Comparison of ENCODE assay signal across 1 cellular context in the genomic region with DNA sequence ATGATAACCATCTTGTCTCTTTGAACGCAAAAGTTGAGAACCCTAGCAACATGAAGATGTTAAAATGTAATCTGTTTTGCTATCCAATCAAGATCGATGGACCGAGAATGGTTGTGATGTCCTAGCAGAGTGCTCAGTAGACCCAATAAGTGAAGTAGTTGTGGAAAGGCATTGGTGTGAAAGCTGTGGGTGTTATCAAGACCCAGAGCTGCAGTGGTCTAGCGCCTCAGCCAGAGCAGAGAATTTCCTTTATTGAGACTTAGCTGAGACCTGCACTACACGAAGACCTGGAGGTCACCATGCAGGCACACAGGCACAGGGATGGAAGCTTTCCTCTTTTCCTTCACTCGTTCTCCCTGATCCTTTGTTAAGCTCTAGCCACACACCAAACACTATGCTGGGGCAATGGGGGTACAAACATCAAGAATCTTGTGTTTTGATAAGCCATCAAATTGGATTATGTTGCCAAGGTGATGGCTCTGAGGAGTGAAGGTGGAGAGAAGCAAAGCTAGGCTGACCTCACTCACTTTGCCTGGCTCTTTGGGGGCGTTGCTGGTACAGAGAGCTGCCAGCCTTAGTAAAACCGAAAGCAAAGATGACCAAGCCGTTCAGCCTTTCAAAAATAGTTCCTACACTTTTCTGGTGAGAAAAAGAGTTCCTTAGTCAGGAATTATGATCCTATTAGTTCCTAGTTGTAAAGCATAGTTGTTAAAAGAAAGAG.
TF ChIP-seq lines count a peak whose summit lies in the region.

No MANE protein-coding gene starts in this region.

TF ChIP-seq in HepG2, 621 proteins besides CTCF, POLR2A, EP300 and RAD21:
- TF ChIP-seq RFX3 (CRISPR knock-in tag; IDR thresholded peaks at IDR 0.05) (no peak), TSC22D2 (CRISPR knock-in tag; IDR thresholded peaks at IDR 0.05; ENCODE audit: borderline replicate concordance) (no peak), SNAI1 (CRISPR knock-in tag; IDR thresholded peaks at IDR 0.05; ENCODE audit: borderline replicate concordance) (no peak), MTF1 (CRISPR knock-in tag; IDR thresholded peaks at IDR 0.05) (no peak), NAIF1 (CRISPR knock-in tag; IDR thresholded peaks at IDR 0.05; ENCODE audit: borderline replicate concordance) (no peak), MATR3 (CRISPR knock-in tag; IDR thresholded peaks at IDR 0.05) (no peak), ZSCAN22 (CRISPR knock-in tag; IDR thresholded peaks at IDR 0.05) (no peak), ZNF235 (CRISPR knock-in tag; IDR thresholded peaks at IDR 0.05; ENCODE audit: borderline replicate concordance) (no peak), ZNF510 (CRISPR knock-in tag; IDR thresholded peaks at IDR 0.05; ENCODE audit: low read depth) (no peak), PCBP2 (optimal IDR thresholded peaks at IDR 0.05; ENCODE audit: low read depth, low read length, poor library complexity, severe bottlenecking) (no peak), ZNF256 (CRISPR knock-in tag; conservative IDR thresholded peaks at IDR 0.05) (no peak), ELF1 (CRISPR knock-in tag; IDR thresholded peaks at IDR 0.05) (no peak), ZSCAN25 (CRISPR knock-in tag; IDR thresholded peaks at IDR 0.05) (no peak)
- TF ChIP-seq, protein P1, sequence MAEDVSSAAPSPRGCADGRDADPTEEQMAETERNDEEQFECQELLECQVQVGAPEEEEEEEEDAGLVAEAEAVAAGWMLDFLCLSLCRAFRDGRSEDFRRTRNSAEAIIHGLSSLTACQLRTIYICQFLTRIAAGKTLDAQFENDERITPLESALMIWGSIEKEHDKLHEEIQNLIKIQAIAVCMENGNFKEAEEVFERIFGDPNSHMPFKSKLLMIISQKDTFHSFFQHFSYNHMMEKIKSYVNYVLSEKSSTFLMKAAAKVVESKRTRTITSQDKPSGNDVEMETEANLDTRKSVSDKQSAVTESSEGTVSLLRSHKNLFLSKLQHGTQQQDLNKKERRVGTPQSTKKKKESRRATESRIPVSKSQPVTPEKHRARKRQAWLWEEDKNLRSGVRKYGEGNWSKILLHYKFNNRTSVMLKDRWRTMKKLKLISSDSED (CRISPR knock-in tag; IDR thresholded peaks at IDR 0.05) = no peak
- TF ChIP-seq, protein P2, sequence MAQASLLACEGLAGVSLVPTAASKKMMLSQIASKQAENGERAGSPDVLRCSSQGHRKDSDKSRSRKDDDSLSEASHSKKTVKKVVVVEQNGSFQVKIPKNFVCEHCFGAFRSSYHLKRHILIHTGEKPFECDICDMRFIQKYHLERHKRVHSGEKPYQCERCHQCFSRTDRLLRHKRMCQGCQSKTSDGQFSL (CRISPR knock-in tag; IDR thresholded peaks at IDR 0.05) = no peak
- TF ChIP-seq, protein P3, sequence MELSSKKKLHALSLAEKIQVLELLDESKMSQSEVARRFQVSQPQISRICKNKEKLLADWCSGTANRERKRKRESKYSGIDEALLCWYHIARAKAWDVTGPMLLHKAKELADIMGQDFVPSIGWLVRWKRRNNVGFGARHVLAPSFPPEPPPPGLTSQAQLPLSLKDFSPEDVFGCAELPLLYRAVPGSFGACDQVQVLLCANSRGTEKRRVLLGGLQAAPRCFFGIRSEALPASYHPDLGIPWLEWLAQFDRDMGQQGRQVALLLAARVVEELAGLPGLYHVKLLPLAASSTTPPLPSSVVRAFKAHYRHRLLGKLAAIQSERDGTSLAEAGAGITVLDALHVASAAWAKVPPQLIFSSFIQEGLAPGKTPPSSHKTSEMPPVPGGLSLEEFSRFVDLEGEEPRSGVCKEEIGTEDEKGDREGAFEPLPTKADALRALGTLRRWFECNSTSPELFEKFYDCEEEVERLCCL (CRISPR knock-in tag; IDR thresholded peaks at IDR 0.05; ENCODE audit: borderline replicate concordance) = no peak
- TF ChIP-seq, protein P4, sequence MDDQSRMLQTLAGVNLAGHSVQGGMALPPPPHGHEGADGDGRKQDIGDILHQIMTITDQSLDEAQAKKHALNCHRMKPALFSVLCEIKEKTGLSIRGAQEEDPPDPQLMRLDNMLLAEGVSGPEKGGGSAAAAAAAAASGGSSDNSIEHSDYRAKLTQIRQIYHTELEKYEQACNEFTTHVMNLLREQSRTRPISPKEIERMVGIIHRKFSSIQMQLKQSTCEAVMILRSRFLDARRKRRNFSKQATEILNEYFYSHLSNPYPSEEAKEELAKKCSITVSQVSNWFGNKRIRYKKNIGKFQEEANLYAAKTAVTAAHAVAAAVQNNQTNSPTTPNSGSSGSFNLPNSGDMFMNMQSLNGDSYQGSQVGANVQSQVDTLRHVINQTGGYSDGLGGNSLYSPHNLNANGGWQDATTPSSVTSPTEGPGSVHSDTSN (CRISPR knock-in tag; IDR thresholded peaks at IDR 0.05; ENCODE audit: borderline replicate concordance) = no peak
TF ChIP-seq in HepG2: peak in this region for 0.
